ENCODE assay signal across 19 cellular contexts in genomic region chr13:31322025-31322424, GRCh38.
DNase-seq lines count a peak whose midpoint lies in the region; ATAC-seq and TF ChIP-seq lines count a peak whose summit lies in the region.
"Had no signal": no experiment of that assay in that cellular context is flagged by ENCODE, and none has a peak within 500 bp of the region (broad histone marks: within the 10 kb centered on the region; RNA-seq: fewer than 3 reads in every experiment).

No MANE protein-coding gene starts in this region.

- no peaks in the 10 kb centered on the region for H3K9me3 Mint-ChIP-seq in activated T-helper 2 cell treated with anti-CD3 and anti-CD28 coated beads, Interferon-gamma antibody, Interleukin-2, Interleukin-4, amounts not matched to agents 10 μg/mL and 5 μg/mL and 100 μg/mL, durations not matched to agents 14 hours and 24 hours and 36 hours
- H3K9me3 Mint-ChIP-seq: activated T-cell treated with anti-CD3 and anti-CD28 coated beads, Interleukin-2, amount 50 U/mL, for 24 hours; natural killer cell treated with Interleukin-12 subunit alpha and Interleukin-12 subunit beta and Interleukin-15 and Interleukin-18, amount 100 ng/mL, for 72 hours had no signal

- H3K27ac Mint-ChIP-seq in activated T-helper 2 cell treated with anti-CD3 and anti-CD28 coated beads, Interferon-gamma antibody, Interleukin-2, Interleukin-4, amounts not matched to agents 10 μg/mL and 5 μg/mL and 100 μg/mL, durations not matched to agents 14 hours and 24 hours and 36 hours = no peak overlapping the region
- H3K27ac Mint-ChIP-seq: activated CD4-positive, alpha-beta T cell treated with anti-CD3 and anti-CD28 coated beads, Interleukin-2, amount 10 ng/mL, durations not matched to agents 7 days and 5 days; activated T-cell treated with anti-CD3 and anti-CD28 coated beads, Interleukin-2, amount 50 U/mL, for 24 hours; natural killer cell treated with Interleukin-12 subunit alpha and Interleukin-12 subunit beta and Interleukin-15 and Interleukin-18, amount 100 ng/mL, for 72 hours had no signal

- 65% methylated on average over 3 of the region's 3 CpGs for WGBS in esophagus muscularis mucosa

- no peak for ATAC-seq in GM21717 (IDR thresholded peaks at IDR 0.05; ENCODE audit: unreplicated experiment)
- no peak for ATAC-seq in HG02981 (IDR thresholded peaks at IDR 0.05; ENCODE audit: unreplicated experiment)
- ATAC-seq: natural killer cell treated with Interleukin-12 subunit alpha and Interleukin-12 subunit beta and Interleukin-15 and Interleukin-18, amount 100 ng/mL, for 72 hours; right lobe of liver had no signal

- intact Hi-C loops in esophagus muscularis mucosa (cut with DNase I) = no loop called here
- intact Hi-C loops in activated T-helper 2 cell treated with anti-CD3 and anti-CD28 coated beads, Interferon-gamma antibody, Interleukin-2, Interleukin-4, amounts not matched to agents 10 μg/mL and 5 μg/mL and 100 μg/mL, durations not matched to agents 14 hours and 24 hours and 36 hours (cut with micrococcal nuclease) = no loop called here

- peaks cover 0 to 40% (median 20%) of the 10 kb centered on the region in 4 donors for H3K36me3 ChIP-seq in esophagus muscularis mucosa
- H3K36me3 ChIP-seq: right lobe of liver had no signal

- H3K4me1 ChIP-seq in esophagus muscularis mucosa = no peaks in the 10 kb centered on the region
- H3K4me1 ChIP-seq: right lobe of liver had no signal

- no peaks in the 10 kb centered on the region for H3K9me3 ChIP-seq in esophagus muscularis mucosa
- H3K9me3 ChIP-seq: right lobe of liver had no signal

- no peak for TF ChIP-seq POLR2A in esophagus muscularis mucosa (IDR thresholded peaks at IDR 0.05; ENCODE audit: low read depth)

- H3K4me3 Mint-ChIP-seq in activated T-helper 2 cell treated with anti-CD3 and anti-CD28 coated beads, Interferon-gamma antibody, Interleukin-2, Interleukin-4, amounts not matched to agents 10 μg/mL and 5 μg/mL and 100 μg/mL, durations not matched to agents 14 hours and 24 hours and 36 hours (ENCODE audit: low read depth) = no peak overlapping the region
- H3K4me3 Mint-ChIP-seq: activated CD4-positive, alpha-beta T cell treated with anti-CD3 and anti-CD28 coated beads, Interleukin-2, amount 10 ng/mL, durations not matched to agents 7 days and 5 days; activated T-cell treated with anti-CD3 and anti-CD28 coated beads, Interleukin-2, amount 50 U/mL, for 24 hours; natural killer cell treated with Interleukin-12 subunit alpha and Interleukin-12 subunit beta and Interleukin-15 and Interleukin-18, amount 100 ng/mL, for 72 hours had no signal

- TF ChIP-seq EP300 in esophagus muscularis mucosa (IDR thresholded peaks at IDR 0.05) = no peak

- no peaks in the 10 kb centered on the region for H3K36me3 Mint-ChIP-seq in activated T-helper 2 cell treated with anti-CD3 and anti-CD28 coated beads, Interferon-gamma antibody, Interleukin-2, Interleukin-4, amounts not matched to agents 10 μg/mL and 5 μg/mL and 100 μg/mL, durations not matched to agents 14 hours and 24 hours and 36 hours (ENCODE audit: low read depth)
- H3K36me3 Mint-ChIP-seq: natural killer cell treated with Interleukin-12 subunit alpha and Interleukin-12 subunit beta and Interleukin-15 and Interleukin-18, amount 100 ng/mL, for 72 hours had no signal

- H3K27ac ChIP-seq in esophagus muscularis mucosa (replicated peaks in 1 of 4) = no peak overlapping the region
- H3K27ac ChIP-seq: right lobe of liver had no signal

- no peaks in the 10 kb centered on the region for H3K27me3 ChIP-seq in esophagus muscularis mucosa
- H3K27me3 ChIP-seq: right lobe of liver had no signal

- H3K27me3 Mint-ChIP-seq in activated T-helper 2 cell treated with anti-CD3 and anti-CD28 coated beads, Interferon-gamma antibody, Interleukin-2, Interleukin-4, amounts not matched to agents 10 μg/mL and 5 μg/mL and 100 μg/mL, durations not matched to agents 14 hours and 24 hours and 36 hours (ENCODE audit: low read depth) = no peaks in the 10 kb centered on the region
- H3K27me3 Mint-ChIP-seq: activated CD4-positive, alpha-beta T cell treated with anti-CD3 and anti-CD28 coated beads, Interleukin-2, amount 10 ng/mL, durations not matched to agents 7 days and 5 days; activated T-cell treated with anti-CD3 and anti-CD28 coated beads, Interleukin-2, amount 50 U/mL, for 24 hours; natural killer cell treated with Interleukin-12 subunit alpha and Interleukin-12 subunit beta and Interleukin-15 and Interleukin-18, amount 100 ng/mL, for 72 hours had no signal

- no peaks in the 10 kb centered on the region for H3K4me1 Mint-ChIP-seq in activated T-helper 2 cell treated with anti-CD3 and anti-CD28 coated beads, Interferon-gamma antibody, Interleukin-2, Interleukin-4, amounts not matched to agents 10 μg/mL and 5 μg/mL and 100 μg/mL, durations not matched to agents 14 hours and 24 hours and 36 hours (ENCODE audit: low read depth)
- H3K4me1 Mint-ChIP-seq: activated CD4-positive, alpha-beta T cell treated with anti-CD3 and anti-CD28 coated beads, Interleukin-2, amount 10 ng/mL, durations not matched to agents 7 days and 5 days had no signal

- DNase-seq in Daoy (ENCODE audit: low read depth) (peak; percentile 3), OCI-M1 (lab: John Stamatoyannopoulos, UW) (peak; percentile 17), esophagus muscularis mucosa (ENCODE audit: extremely low spot score) (peak; percentile 81), myocyte (ENCODE audit: low read depth) (peak; percentile 16), NCI-H1436 treated with DMSO at 0.1 percent for 48 hours (lab: John Stamatoyannopoulos, UW) (no peak)
- DNase-seq in activated T-helper 2 cell treated with anti-CD3 and anti-CD28 coated beads, Interferon-gamma antibody, Interleukin-2, Interleukin-4, amounts not matched to agents 10 μg/mL and 5 μg/mL and 100 μg/mL, durations not matched to agents 14 hours and 24 hours and 36 hours (ENCODE audit: low spot score) = no peak
- DNase-seq: activated CD4-positive, alpha-beta T cell treated with anti-CD3 and anti-CD28 coated beads, Interleukin-2, amount 10 ng/mL, durations not matched to agents 7 days and 5 days; activated T-cell treated with anti-CD3 and anti-CD28 coated beads, Interleukin-2, amount 50 U/mL, for 24 hours; AML-193; dermis blood vessel endothelial cell; DMS153; NCI-H2171; right lobe of liver; SHP77 treated with DMSO at 0.1 percent for 48 hours; stimulated activated naive CD4-positive, alpha-beta T cell had no signal

- TF ChIP-seq CTCF in esophagus muscularis mucosa (IDR thresholded peaks at IDR 0.05) = no peak

- H3K4me3 ChIP-seq in esophagus muscularis mucosa = no peak overlapping the region
- H3K4me3 ChIP-seq: lung, right lobe of liver had no signal

Comparison
In these comparisons a context has a peak if more than half of its experiments do, and no peak if none do; other contexts are left out.
1. DNase-seq: peak in Daoy (single experiment), OCI-M1 (single experiment), esophagus muscularis mucosa (single experiment) and myocyte (single experiment); none in activated T-helper 2 cell treated with anti-CD3 and anti-CD28 coated beads, Interferon-gamma antibody, Interleukin-2, Interleukin-4, amounts not matched to agents 10 μg/mL and 5 μg/mL and 100 μg/mL, durations not matched to agents 14 hours and 24 hours and 36 hours (single experiment) and NCI-H1436 treated with DMSO at 0.1 percent for 48 hours (single experiment).